In the genomic region with DNA sequence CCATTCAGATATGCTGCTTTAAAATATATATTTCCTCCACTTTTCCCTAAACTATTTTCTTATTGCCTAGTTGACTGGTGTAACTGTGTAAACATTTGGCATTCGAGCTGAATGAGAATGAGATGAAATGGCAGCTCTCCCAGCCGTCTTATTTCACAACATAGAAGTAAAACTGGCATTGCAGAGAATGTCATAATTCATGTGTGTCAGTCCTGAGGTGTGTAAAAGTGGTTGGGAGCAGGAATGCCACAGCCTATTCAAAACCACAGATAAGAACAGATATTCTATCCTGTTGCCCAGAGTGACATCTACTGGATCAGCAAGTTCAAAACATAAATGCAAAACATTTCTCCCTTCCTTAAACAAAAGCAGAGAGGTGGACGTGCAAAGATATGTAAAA, we compare ENCODE assay signal across 8 cellular contexts.
DNase-seq lines count a peak whose midpoint lies in the region; ATAC-seq and TF ChIP-seq lines count a peak whose summit lies in the region.

No MANE protein-coding gene starts in this region.

- DNase-seq in DMS79 treated with DMSO at 0.1 percent for 48 hours (lab: John Stamatoyannopoulos, UW) = peak; percentile 67
- DNase-seq in NCI-H2107 (lab: John Stamatoyannopoulos, UW) = peak; percentile 16
- DNase-seq in cardiac fibroblast (ENCODE audit: low read depth in 2 of 2) = peak; percentile 77 to 78
- peak; percentile 65 for DNase-seq in myocyte (ENCODE audit: low read depth)
- DNase-seq in GM19240 (ENCODE audit: insufficient read length, low spot score) = no peak
- no peak for DNase-seq in NK-92 treated with Interleukin-12 subunit alpha and Interleukin-12 subunit beta, amount 100 ng/mL, for 24 hours (lab: John Stamatoyannopoulos, UW)
- no peak for DNase-seq in T-helper 1 cell

- peak; percentile 10 for TF ChIP-seq CTCF in cardiac fibroblast (IDR thresholded peaks at IDR 0.05; ENCODE audit: low read depth, low read length)

- ATAC-seq in HG03571 (IDR thresholded peaks at IDR 0.05; ENCODE audit: unreplicated experiment) = no peak

- no peak overlapping the region for H3K4me3 ChIP-seq in cardiac fibroblast (replicated peaks in 1 of 2; ENCODE audit: low read depth in 2 of 2, low read length in 2 of 2)

Comparison
In these comparisons a context has a peak if more than half of its experiments do, and no peak if none do; other contexts are left out.
1. DNase-seq: peak in DMS79 treated with DMSO at 0.1 percent for 48 hours (single experiment), NCI-H2107 (single experiment), cardiac fibroblast (2 of 2) and myocyte (single experiment); none in GM19240 (single experiment), NK-92 treated with Interleukin-12 subunit alpha and Interleukin-12 subunit beta, amount 100 ng/mL, for 24 hours (single experiment) and T-helper 1 cell (0 of 5).